ENCODE assay signal across 23 cellular contexts in genomic region chr17:42685831-42686230, GRCh38. TPM values are rescaled to one million over a fixed set of nuclear protein-coding genes. Genes with fewer than 3 reads are reported as not detected.
"Had no signal": no experiment of that assay in that cellular context is flagged by ENCODE, and none has a peak within 500 bp of the region (broad histone marks: within the 10 kb centered on the region; RNA-seq: fewer than 3 reads in every experiment).

No MANE protein-coding gene starts in this region.

- H3K27me3 ChIP-seq: ascending aorta, brain microvascular endothelial cell, esophagus muscularis mucosa, foreskin keratinocyte, uterus had no signal

- H3K27ac ChIP-seq: ascending aorta, brain microvascular endothelial cell, esophagus muscularis mucosa, foreskin keratinocyte, heart right ventricle, left ventricle myocardium inferior, spleen, thoracic aorta, uterus had no signal

- ATAC-seq: foreskin keratinocyte; heart right ventricle; mucosa of descending colon; natural killer cell treated with Interleukin-12 subunit alpha and Interleukin-12 subunit beta and Interleukin-15 and Interleukin-18, amount 100 ng/mL, for 72 hours had no signal

- H3K27ac Mint-ChIP-seq: activated CD4-positive, alpha-beta memory T cell treated with anti-CD3 and anti-CD28 coated beads for 36 hours; activated CD4-positive, alpha-beta T cell treated with anti-CD3 and anti-CD28 coated beads, Interleukin-2, amount 10 ng/mL, durations not matched to agents 24 days and 14 days; activated naive CD4-positive, alpha-beta T cell treated with anti-CD3 and anti-CD28 coated beads for 36 hours; activated naive CD8-positive, alpha-beta T cell treated with anti-CD3 and anti-CD28 coated beads for 36 hours; activated T-helper 1 cell treated with anti-CD3 and anti-CD28 coated beads, Interleukin-12 subunit alpha, Interleukin-12 subunit beta, Interleukin-2, Interleukin-4 antibody, amounts not matched to agents 30 ng/mL and 10 ng/mL and 1 ng/mL, durations not matched to agents 14 hours and 24 hours and 36 hours; natural killer cell treated with Interleukin-12 subunit alpha and Interleukin-12 subunit beta and Interleukin-15 and Interleukin-18, amount 100 ng/mL, for 72 hours; stimulated activated naive CD8-positive, alpha-beta T cell treated with anti-CD3 and anti-CD28 coated beads, Interleukin-15, Interleukin-2, amounts not matched to agents 100 ng/mL and 50 ng/mL, for 24 hours had no signal

- DNase-seq: activated CD4-positive, alpha-beta memory T cell treated with anti-CD3 and anti-CD28 coated beads for 36 hours; activated CD4-positive, alpha-beta T cell treated with anti-CD3 and anti-CD28 coated beads, Interleukin-2, amount 10 ng/mL, durations not matched to agents 24 days and 14 days; activated CD4-positive, CD25-positive, alpha-beta regulatory T cell treated with anti-CD3 and anti-CD28 coated beads, Interleukin-2, amount 50 U/mL, for 72 hours; activated CD8-positive, alpha-beta memory T cell treated with anti-CD3 and anti-CD28 coated beads, Interleukin-2, amount 50 U/mL, for 4 hours; activated effector memory CD4-positive, alpha-beta T cell treated with anti-CD3 and anti-CD28 coated beads, Interleukin-2, amount 50 U/mL, for 16 hours; activated naive CD4-positive, alpha-beta T cell treated with anti-CD3 and anti-CD28 coated beads for 36 hours; activated naive CD8-positive, alpha-beta T cell treated with anti-CD3 and anti-CD28 coated beads for 36 hours; activated T-cell treated with anti-CD3 and anti-CD28 coated beads, Interleukin-2, amount 50 U/mL, for 1 hour; brain microvascular endothelial cell; foreskin keratinocyte; heart right ventricle; left ventricle myocardium inferior; mucosa of descending colon; occipital lobe; spleen; T-helper 2 cell; uterus had no signal

- H3K9me3 Mint-ChIP-seq: activated CD4-positive, alpha-beta memory T cell treated with anti-CD3 and anti-CD28 coated beads for 36 hours; activated CD4-positive, alpha-beta T cell treated with anti-CD3 and anti-CD28 coated beads, Interleukin-2, amount 10 ng/mL, durations not matched to agents 24 days and 14 days; activated naive CD4-positive, alpha-beta T cell treated with anti-CD3 and anti-CD28 coated beads for 36 hours; activated naive CD8-positive, alpha-beta T cell treated with anti-CD3 and anti-CD28 coated beads for 36 hours; activated T-helper 1 cell treated with anti-CD3 and anti-CD28 coated beads, Interleukin-12 subunit alpha, Interleukin-12 subunit beta, Interleukin-2, Interleukin-4 antibody, amounts not matched to agents 30 ng/mL and 10 ng/mL and 1 ng/mL, durations not matched to agents 14 hours and 24 hours and 36 hours; natural killer cell treated with Interleukin-12 subunit alpha and Interleukin-12 subunit beta and Interleukin-15 and Interleukin-18, amount 100 ng/mL, for 72 hours; stimulated activated naive CD8-positive, alpha-beta T cell treated with anti-CD3 and anti-CD28 coated beads, Interleukin-15, Interleukin-2, amounts not matched to agents 100 ng/mL and 50 ng/mL, for 24 hours had no signal

- H3K36me3 Mint-ChIP-seq: activated naive CD8-positive, alpha-beta T cell treated with anti-CD3 and anti-CD28 coated beads for 36 hours; natural killer cell treated with Interleukin-12 subunit alpha and Interleukin-12 subunit beta and Interleukin-15 and Interleukin-18, amount 100 ng/mL, for 72 hours had no signal

- H3K9me3 ChIP-seq: ascending aorta, esophagus muscularis mucosa, heart right ventricle, left ventricle myocardium inferior, mucosa of descending colon, spleen, thoracic aorta, uterus had no signal

- H3K4me3 Mint-ChIP-seq: activated CD4-positive, alpha-beta memory T cell treated with anti-CD3 and anti-CD28 coated beads for 36 hours; activated CD4-positive, alpha-beta T cell treated with anti-CD3 and anti-CD28 coated beads, Interleukin-2, amount 10 ng/mL, durations not matched to agents 24 days and 14 days; activated naive CD4-positive, alpha-beta T cell treated with anti-CD3 and anti-CD28 coated beads for 36 hours; activated naive CD8-positive, alpha-beta T cell treated with anti-CD3 and anti-CD28 coated beads for 36 hours; activated T-helper 1 cell treated with anti-CD3 and anti-CD28 coated beads, Interleukin-12 subunit alpha, Interleukin-12 subunit beta, Interleukin-2, Interleukin-4 antibody, amounts not matched to agents 30 ng/mL and 10 ng/mL and 1 ng/mL, durations not matched to agents 14 hours and 24 hours and 36 hours; natural killer cell treated with Interleukin-12 subunit alpha and Interleukin-12 subunit beta and Interleukin-15 and Interleukin-18, amount 100 ng/mL, for 72 hours; stimulated activated naive CD8-positive, alpha-beta T cell treated with anti-CD3 and anti-CD28 coated beads, Interleukin-15, Interleukin-2, amounts not matched to agents 100 ng/mL and 50 ng/mL, for 24 hours had no signal

- H3K4me1 ChIP-seq: foreskin keratinocyte had no signal

RNA-seq across cellular contexts. Expression of gene CCR10, which starts 4.2 kb away (rescaled TPM):
- total RNA-seq: natural killer cell treated with Interleukin-12 subunit alpha and Interleukin-12 subunit beta and Interleukin-15 and Interleukin-18, amount 100 ng/mL, for 72 hours had no signal
